Comparison of ENCODE assay signal across 26 cellular contexts in the genomic region with DNA sequence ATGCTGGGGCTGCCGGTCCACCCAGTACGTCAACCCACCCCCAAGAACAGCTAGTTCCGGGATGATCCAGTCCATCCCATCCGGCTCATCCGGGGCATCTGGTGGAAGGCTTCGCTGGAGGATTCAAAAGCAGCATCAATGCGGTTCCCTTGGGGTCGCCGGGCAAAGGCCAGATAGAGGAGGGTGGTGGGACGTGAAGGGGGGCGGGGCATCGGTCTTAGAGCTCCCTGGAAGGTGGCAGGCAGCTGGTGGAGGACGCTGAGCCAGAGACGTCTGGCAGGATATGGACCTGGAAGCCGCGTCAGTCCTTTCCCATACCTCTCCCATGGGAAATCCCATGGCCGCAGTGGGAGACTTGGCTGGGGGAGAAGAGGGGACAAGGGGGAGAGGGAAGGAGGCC.
"Had no signal": no experiment of that assay in that cellular context is flagged by ENCODE, and none has a peak within 500 bp of the region (broad histone marks: within the 10 kb centered on the region; RNA-seq: fewer than 3 reads in every experiment).

No MANE protein-coding gene starts in this region.

- H3K36me3 ChIP-seq: colonic mucosa, esophagus squamous epithelium, gastrocnemius medialis, heart right ventricle, left ventricle myocardium inferior, lower lobe of right lung had no signal

- H3K9me3 ChIP-seq: colonic mucosa, gastrocnemius medialis, lower lobe of right lung had no signal

- DNase-seq: colonic mucosa; cortex of kidney; effector CD8-positive, alpha-beta T cell; effector memory CD8-positive, alpha-beta T cell; endodermal cell; erythroblast; esophagus squamous epithelium; foreskin fibroblast; foreskin melanocyte; gastrocnemius medialis; glutamatergic neuron; head of caudate nucleus; heart right ventricle; hippocampal formation; kidney glomerular epithelial cell; left colon; left ventricle myocardium inferior; lower lobe of right lung; mesenchymal stem cell; mucosa of descending colon; naive B cell had no signal

- H3K4me1 ChIP-seq: colonic mucosa, esophagus squamous epithelium, gastrocnemius medialis, heart right ventricle, left ventricle myocardium inferior, lower lobe of right lung had no signal

- H3K27ac ChIP-seq: colonic mucosa, epithelial cell of prostate, esophagus squamous epithelium, gastrocnemius medialis, heart right ventricle, left ventricle myocardium inferior, lower lobe of right lung had no signal

- ATAC-seq: effector memory CD8-positive, alpha-beta T cell; esophagus mucosa; gastrocnemius medialis; heart right ventricle; left colon; left lobe of liver; lower lobe of right lung; mucosa of descending colon had no signal

- H3K4me3 Mint-ChIP-seq: dendritic cell treated with granulocyte-macrophage colony-stimulating factor and Interleukin-4, amounts not matched to agents 40 ng/mL and 50 ng/mL, for 4 days; effector memory CD8-positive, alpha-beta T cell; endodermal cell; mesothelial cell of epicardium; naive B cell had no signal

- H3K4me1 Mint-ChIP-seq: endodermal cell, mesothelial cell of epicardium had no signal

- H3K27ac Mint-ChIP-seq: dendritic cell treated with granulocyte-macrophage colony-stimulating factor and Interleukin-4, amounts not matched to agents 40 ng/mL and 50 ng/mL, for 4 days; effector memory CD8-positive, alpha-beta T cell; endodermal cell; mesothelial cell of epicardium had no signal

- H3K27me3 ChIP-seq: colonic mucosa had no signal

- H3K4me3 ChIP-seq: colonic mucosa, esophagus squamous epithelium, gastrocnemius medialis, heart right ventricle, left ventricle myocardium inferior, lower lobe of right lung, mucosa of descending colon had no signal
